Comparison of ENCODE assay signal across 21 cellular contexts in genomic region chr1:82269466-82269865, GRCh38.
DNase-seq lines count a peak whose midpoint lies in the region; ATAC-seq lines count a peak whose summit lies in the region.
"Had no signal": no experiment of that assay in that cellular context is flagged by ENCODE, and none has a peak within 500 bp of the region (broad histone marks: within the 10 kb centered on the region; RNA-seq: fewer than 3 reads in every experiment).

No MANE protein-coding gene starts in this region.

- in situ Hi-C loops in ACHN (cut with HindIII; ENCODE audit: low pct_ligation_motif_present, low pct_unique_long_range_greater_than_20kb, low sequenced_read_pairs): no loop called here

- no peak overlapping the region for H3K27ac Mint-ChIP-seq in effector memory CD8-positive, alpha-beta T cell
- H3K27ac Mint-ChIP-seq in activated CD4-positive, alpha-beta T cell treated with anti-CD3 and anti-CD28 coated beads, Interleukin-2, amount 10 ng/mL, durations not matched to agents 24 days and 14 days: no peak overlapping the region
- H3K27ac Mint-ChIP-seq: activated CD8-positive, alpha-beta memory T cell treated with anti-CD3 and anti-CD28 coated beads, Interleukin-2, amount 10 ng/mL, durations not matched to agents 7 days and 5 days; naive thymus-derived CD4-positive, alpha-beta T cell had no signal

- no peak for ATAC-seq in effector memory CD8-positive, alpha-beta T cell (replicated peaks)
- no peak for ATAC-seq in HG03469 (IDR thresholded peaks at IDR 0.05; ENCODE audit: unreplicated experiment)
- no peak for ATAC-seq in left colon
- ATAC-seq: A549; activated CD8-positive, alpha-beta memory T cell treated with anti-CD3 and anti-CD28 coated beads, Interleukin-2, amount 10 ng/mL, durations not matched to agents 7 days and 5 days; naive thymus-derived CD4-positive, alpha-beta T cell had no signal

- intact Hi-C loops in activated CD4-positive, alpha-beta T cell treated with anti-CD3 and anti-CD28 coated beads, Interleukin-2, amount 10 ng/mL, durations not matched to agents 24 days and 14 days (cut with micrococcal nuclease): no loop called here
- intact Hi-C loops in left colon (cut with DNase I, micrococcal nuclease): no loop called here

- peaks cover 4 to 8% of the 10 kb centered on the region in 2 donors for H3K9me3 Mint-ChIP-seq in effector memory CD8-positive, alpha-beta T cell
- no peaks in the 10 kb centered on the region for H3K9me3 Mint-ChIP-seq in activated CD4-positive, alpha-beta T cell treated with anti-CD3 and anti-CD28 coated beads, Interleukin-2, amount 10 ng/mL, durations not matched to agents 24 days and 14 days

- DNase-seq in ACHN (peak; percentile 11), NCI-H226 (peak; percentile 74), dedifferentiated amniotic fluid mesenchymal stem cell (ENCODE audit: extremely low spot score) (peak; percentile 22), islet precursor cell (peak; percentile 95), left colon (no peak)
- DNase-seq in effector memory CD8-positive, alpha-beta T cell: no peak
- DNase-seq in activated CD4-positive, alpha-beta T cell treated with anti-CD3 and anti-CD28 coated beads, Interleukin-2, amount 10 ng/mL, durations not matched to agents 24 days and 14 days: no peak
- DNase-seq: activated CD4-positive, CD25-positive, alpha-beta regulatory T cell; activated CD8-positive, alpha-beta memory T cell treated with anti-CD3 and anti-CD28 coated beads, Interleukin-2, amount 10 ng/mL, durations not matched to agents 7 days and 5 days; activated gamma-delta T cell treated with Interleukin-2 at 50 U/mL for 16 hours; effector CD4-positive, alpha-beta T cell; GF-D8; glutamatergic neuron; left cardiac atrium; naive thymus-derived CD4-positive, alpha-beta T cell; NCI-H2029; NCI-H69; substantia nigra had no signal

- H3K4me3 Mint-ChIP-seq in effector memory CD8-positive, alpha-beta T cell: no peak overlapping the region
- H3K4me3 Mint-ChIP-seq in activated CD4-positive, alpha-beta T cell treated with anti-CD3 and anti-CD28 coated beads, Interleukin-2, amount 10 ng/mL, durations not matched to agents 24 days and 14 days: no peak overlapping the region
- H3K4me3 Mint-ChIP-seq: activated CD8-positive, alpha-beta memory T cell treated with anti-CD3 and anti-CD28 coated beads, Interleukin-2, amount 10 ng/mL, durations not matched to agents 7 days and 5 days; brain; naive thymus-derived CD4-positive, alpha-beta T cell had no signal

- H3K27me3 Mint-ChIP-seq in effector memory CD8-positive, alpha-beta T cell: no peaks in the 10 kb centered on the region
- H3K27me3 Mint-ChIP-seq in activated CD4-positive, alpha-beta T cell treated with anti-CD3 and anti-CD28 coated beads, Interleukin-2, amount 10 ng/mL, durations not matched to agents 24 days and 14 days: no peaks in the 10 kb centered on the region
- H3K27me3 Mint-ChIP-seq: activated CD8-positive, alpha-beta memory T cell treated with anti-CD3 and anti-CD28 coated beads, Interleukin-2, amount 10 ng/mL, durations not matched to agents 7 days and 5 days; naive thymus-derived CD4-positive, alpha-beta T cell had no signal

- peaks cover 3% of the 10 kb centered on the region for H3K36me3 Mint-ChIP-seq in effector memory CD8-positive, alpha-beta T cell (ENCODE audit: insufficient read depth)
- H3K36me3 Mint-ChIP-seq in activated CD4-positive, alpha-beta T cell treated with anti-CD3 and anti-CD28 coated beads, Interleukin-2, amount 10 ng/mL, durations not matched to agents 24 days and 14 days (ENCODE audit: low read depth): no peaks in the 10 kb centered on the region
- H3K36me3 Mint-ChIP-seq: activated CD8-positive, alpha-beta memory T cell treated with anti-CD3 and anti-CD28 coated beads, Interleukin-2, amount 10 ng/mL, durations not matched to agents 7 days and 5 days; brain; naive thymus-derived CD4-positive, alpha-beta T cell had no signal

- no peaks in the 10 kb centered on the region for H3K4me1 Mint-ChIP-seq in effector memory CD8-positive, alpha-beta T cell (ENCODE audit: low read depth in 2 of 2)
- no peaks in the 10 kb centered on the region for H3K4me1 Mint-ChIP-seq in activated CD4-positive, alpha-beta T cell treated with anti-CD3 and anti-CD28 coated beads, Interleukin-2, amount 10 ng/mL, durations not matched to agents 24 days and 14 days
- H3K4me1 Mint-ChIP-seq: activated CD8-positive, alpha-beta memory T cell treated with anti-CD3 and anti-CD28 coated beads, Interleukin-2, amount 10 ng/mL, durations not matched to agents 7 days and 5 days; brain had no signal

Comparison
In these comparisons a context has a peak if more than half of its experiments do, and no peak if none do; other contexts are left out.
1. DNase-seq: peak in ACHN (single experiment), NCI-H226 (single experiment), dedifferentiated amniotic fluid mesenchymal stem cell (single experiment) and islet precursor cell (single experiment); none in effector memory CD8-positive, alpha-beta T cell (0 of 3), activated CD4-positive, alpha-beta T cell treated with anti-CD3 and anti-CD28 coated beads, Interleukin-2, amount 10 ng/mL, durations not matched to agents 24 days and 14 days (single experiment) and left colon (0 of 2).